23 cellular contexts compared by ENCODE assay signal in genomic region chr6:57075092-57075491, GRCh38.
"Had no signal": no experiment of that assay in that cellular context is flagged by ENCODE, and none has a peak within 500 bp of the region (broad histone marks: within the 10 kb centered on the region; RNA-seq: fewer than 3 reads in every experiment).

No MANE protein-coding gene starts in this region.

- H3K4me1 Mint-ChIP-seq: activated B cell treated with CpG ODN at 0.5 μM for 24 hours; activated CD4-positive, alpha-beta T cell treated with anti-CD3 and anti-CD28 coated beads for 36 hours; activated naive CD8-positive, alpha-beta T cell treated with anti-CD3 and anti-CD28 coated beads, Interleukin-2, amount 10 ng/mL, durations not matched to agents 7 days and 5 days; naive B cell; stimulated activated effector memory CD8-positive, alpha-beta T cell treated with anti-CD3 and anti-CD28 coated beads, Interleukin-12 subunit alpha, Interleukin-12 subunit beta, amount 100 ng/mL, for 72 hours; stimulated activated naive CD8-positive, alpha-beta T cell treated with anti-CD3 and anti-CD28 coated beads, Interleukin-15, amount 100 ng/mL, for 72 hours had no signal

- H3K9me3 ChIP-seq: lower lobe of right lung, tibial artery had no signal

- H3K27ac ChIP-seq: cardiac muscle cell, lower lobe of right lung, parathyroid adenoma, tibial artery had no signal

- H3K4me1 ChIP-seq: lower lobe of right lung, parathyroid adenoma, tibial artery had no signal

- H3K4me3 ChIP-seq: cardiac muscle cell, lower lobe of right lung, tibial artery had no signal

- H3K36me3 Mint-ChIP-seq: naive B cell; stimulated activated effector memory CD8-positive, alpha-beta T cell treated with anti-CD3 and anti-CD28 coated beads, Interleukin-12 subunit alpha, Interleukin-12 subunit beta, amount 100 ng/mL, for 72 hours had no signal

- DNase-seq: activated B cell treated with CpG ODN at 0.5 μM for 24 hours; activated CD4-positive, alpha-beta T cell treated with anti-CD3 and anti-CD28 coated beads for 36 hours; activated CD4-positive, alpha-beta T cell treated with anti-CD3 and anti-CD28 coated beads, Interleukin-2, amount 50 U/mL, for 48 hours; activated CD8-positive, alpha-beta memory T cell treated with anti-CD3 and anti-CD28 coated beads, Interleukin-2, amount 50 U/mL, for 48 hours; activated naive CD4-positive, alpha-beta T cell treated with anti-CD3 and anti-CD28 coated beads for 36 hours; activated naive CD8-positive, alpha-beta T cell treated with anti-CD3 and anti-CD28 coated beads, Interleukin-2, amount 10 ng/mL, durations not matched to agents 7 days and 5 days; activated T-cell treated with anti-CD3 and anti-CD28 coated beads, Interleukin-2, amount 50 U/mL, for 4 hours; amniotic stem cell; effector CD4-positive, alpha-beta T cell; erythroblast; lower lobe of right lung; naive B cell; nucleus accumbens; right cardiac atrium; stimulated activated CD4-positive, alpha-beta T cell treated with anti-CD3 and anti-CD28 coated beads, Interleukin-12 subunit alpha, Interleukin-12 subunit beta, amount 100 ng/mL, for 4 hours; stimulated activated CD4-positive, alpha-beta T cell treated with anti-CD3 and anti-CD28 coated beads, Interleukin-1b, Interleukin-23, amount 100 ng/mL, for 48 hours; stimulated activated naive CD8-positive, alpha-beta T cell treated with anti-CD3 and anti-CD28 coated beads, Interleukin-15, amount 100 ng/mL, for 72 hours; tibial artery had no signal

- H2AFZ ChIP-seq: parathyroid adenoma had no signal

- H3K36me3 ChIP-seq: cardiac muscle cell, lower lobe of right lung had no signal

- H3K79me2 ChIP-seq: parathyroid adenoma had no signal

- H3K9ac ChIP-seq: parathyroid adenoma had no signal

- H3K27me3 Mint-ChIP-seq: activated B cell treated with CpG ODN at 0.5 μM for 24 hours; activated CD4-positive, alpha-beta T cell treated with anti-CD3 and anti-CD28 coated beads for 36 hours; activated naive CD8-positive, alpha-beta T cell treated with anti-CD3 and anti-CD28 coated beads, Interleukin-2, amount 10 ng/mL, durations not matched to agents 7 days and 5 days; dendritic cell treated with granulocyte-macrophage colony-stimulating factor and Interleukin-4, amounts not matched to agents 40 ng/mL and 50 ng/mL, for 4 days; naive B cell; stimulated activated naive CD8-positive, alpha-beta T cell treated with anti-CD3 and anti-CD28 coated beads, Interleukin-15, amount 100 ng/mL, for 72 hours had no signal

- H3K27me3 ChIP-seq: cardiac muscle cell, tibial artery had no signal

- H3K27ac Mint-ChIP-seq: activated B cell treated with CpG ODN at 0.5 μM for 24 hours; activated CD4-positive, alpha-beta T cell treated with anti-CD3 and anti-CD28 coated beads for 36 hours; activated naive CD4-positive, alpha-beta T cell treated with anti-CD3 and anti-CD28 coated beads for 36 hours; activated naive CD8-positive, alpha-beta T cell treated with anti-CD3 and anti-CD28 coated beads, Interleukin-2, amount 10 ng/mL, durations not matched to agents 7 days and 5 days; activated T-helper 2 cell treated with anti-CD3 and anti-CD28 coated beads, Interferon-gamma antibody, Interleukin-2, Interleukin-4, amounts not matched to agents 10 μg/mL and 5 μg/mL and 100 μg/mL, durations not matched to agents 14 hours and 24 hours and 36 hours; dendritic cell treated with granulocyte-macrophage colony-stimulating factor and Interleukin-4, amounts not matched to agents 40 ng/mL and 50 ng/mL, for 4 days; stimulated activated effector memory CD8-positive, alpha-beta T cell treated with anti-CD3 and anti-CD28 coated beads, Interleukin-12 subunit alpha, Interleukin-12 subunit beta, amount 100 ng/mL, for 72 hours; stimulated activated naive CD8-positive, alpha-beta T cell treated with anti-CD3 and anti-CD28 coated beads, Interleukin-15, amount 100 ng/mL, for 72 hours had no signal

- H3K9me3 Mint-ChIP-seq: activated B cell treated with CpG ODN at 0.5 μM for 24 hours; activated naive CD4-positive, alpha-beta T cell treated with anti-CD3 and anti-CD28 coated beads for 36 hours; activated T-cell treated with anti-CD3 and anti-CD28 coated beads, Interleukin-2, amount 50 U/mL, for 4 hours; dendritic cell treated with granulocyte-macrophage colony-stimulating factor and Interleukin-4, amounts not matched to agents 40 ng/mL and 50 ng/mL, for 4 days; stimulated activated effector memory CD8-positive, alpha-beta T cell treated with anti-CD3 and anti-CD28 coated beads, Interleukin-12 subunit alpha, Interleukin-12 subunit beta, amount 100 ng/mL, for 72 hours; stimulated activated naive CD8-positive, alpha-beta T cell treated with anti-CD3 and anti-CD28 coated beads, Interleukin-15, amount 100 ng/mL, for 72 hours had no signal

- H3K4me3 Mint-ChIP-seq: activated B cell treated with CpG ODN at 0.5 μM for 24 hours; activated CD4-positive, alpha-beta T cell treated with anti-CD3 and anti-CD28 coated beads for 36 hours; activated naive CD4-positive, alpha-beta T cell treated with anti-CD3 and anti-CD28 coated beads for 36 hours; activated naive CD8-positive, alpha-beta T cell treated with anti-CD3 and anti-CD28 coated beads, Interleukin-2, amount 10 ng/mL, durations not matched to agents 7 days and 5 days; activated T-cell treated with anti-CD3 and anti-CD28 coated beads, Interleukin-2, amount 50 U/mL, for 4 hours; dendritic cell treated with granulocyte-macrophage colony-stimulating factor and Interleukin-4, amounts not matched to agents 40 ng/mL and 50 ng/mL, for 4 days; naive B cell; stimulated activated effector memory CD8-positive, alpha-beta T cell treated with anti-CD3 and anti-CD28 coated beads, Interleukin-12 subunit alpha, Interleukin-12 subunit beta, amount 100 ng/mL, for 72 hours; stimulated activated naive CD8-positive, alpha-beta T cell treated with anti-CD3 and anti-CD28 coated beads, Interleukin-15, amount 100 ng/mL, for 72 hours had no signal
